Comparison of ENCODE assay signal across 8 cellular contexts in genomic region chr3:165837058-165837525, GRCh38. TPM values are rescaled to one million over a fixed set of nuclear protein-coding genes. Genes with fewer than 3 reads are reported as not detected.
DNase-seq lines count a peak whose midpoint lies in the region; ATAC-seq lines count a peak whose summit lies in the region.

Gene BCHE (minus strand): TSS chr3:165837423. CDS start chr3:165831033, 6,390 bp downstream.

- H3K4me3 Mint-ChIP-seq in activated T-helper 1 cell treated with anti-CD3 and anti-CD28 coated beads, Interleukin-12 subunit alpha, Interleukin-12 subunit beta, Interleukin-2, Interleukin-4 antibody, amounts not matched to agents 30 ng/mL and 10 ng/mL and 1 ng/mL, durations not matched to agents 14 hours and 24 hours and 36 hours = no peak within 1 kb of the TSS

- no peak within 1 kb of the TSS for H3K27ac Mint-ChIP-seq in activated T-helper 1 cell treated with anti-CD3 and anti-CD28 coated beads, Interleukin-12 subunit alpha, Interleukin-12 subunit beta, Interleukin-2, Interleukin-4 antibody, amounts not matched to agents 30 ng/mL and 10 ng/mL and 1 ng/mL, durations not matched to agents 14 hours and 24 hours and 36 hours

- no peaks in the 10 kb centered on the region for H3K36me3 Mint-ChIP-seq in activated T-helper 1 cell treated with anti-CD3 and anti-CD28 coated beads, Interleukin-12 subunit alpha, Interleukin-12 subunit beta, Interleukin-2, Interleukin-4 antibody, amounts not matched to agents 30 ng/mL and 10 ng/mL and 1 ng/mL, durations not matched to agents 14 hours and 24 hours and 36 hours (ENCODE audit: low read depth)

- intact Hi-C loops in activated T-helper 1 cell treated with anti-CD3 and anti-CD28 coated beads, Interleukin-12 subunit alpha, Interleukin-12 subunit beta, Interleukin-2, Interleukin-4 antibody, amounts not matched to agents 30 ng/mL and 10 ng/mL and 1 ng/mL, durations not matched to agents 14 hours and 24 hours and 36 hours (cut with micrococcal nuclease) = no loop called here

- no peak for ATAC-seq in HG02588 (IDR thresholded peaks at IDR 0.05; ENCODE audit: unreplicated experiment)
- ATAC-seq in GM21576 (IDR thresholded peaks at IDR 0.05; ENCODE audit: unreplicated experiment) = no peak

- no peaks in the 10 kb centered on the region for H3K4me1 Mint-ChIP-seq in activated T-helper 1 cell treated with anti-CD3 and anti-CD28 coated beads, Interleukin-12 subunit alpha, Interleukin-12 subunit beta, Interleukin-2, Interleukin-4 antibody, amounts not matched to agents 30 ng/mL and 10 ng/mL and 1 ng/mL, durations not matched to agents 14 hours and 24 hours and 36 hours (ENCODE audit: low read depth)

- no peaks in the 10 kb centered on the region for H3K9me3 Mint-ChIP-seq in activated T-helper 1 cell treated with anti-CD3 and anti-CD28 coated beads, Interleukin-12 subunit alpha, Interleukin-12 subunit beta, Interleukin-2, Interleukin-4 antibody, amounts not matched to agents 30 ng/mL and 10 ng/mL and 1 ng/mL, durations not matched to agents 14 hours and 24 hours and 36 hours

- no peaks in the 10 kb centered on the region for H3K27me3 Mint-ChIP-seq in activated T-helper 1 cell treated with anti-CD3 and anti-CD28 coated beads, Interleukin-12 subunit alpha, Interleukin-12 subunit beta, Interleukin-2, Interleukin-4 antibody, amounts not matched to agents 30 ng/mL and 10 ng/mL and 1 ng/mL, durations not matched to agents 14 hours and 24 hours and 36 hours (ENCODE audit: insufficient read depth)

- DNase-seq in ACHN = peak; percentile 84
- peak; percentile 49 for DNase-seq in NCI-H1436 treated with DMSO at 0.1 percent for 48 hours (lab: John Stamatoyannopoulos, UW)
- peak; percentile 1 for DNase-seq in dermis blood vessel endothelial cell
- peak; percentile 0 to 72 for DNase-seq in lung microvascular endothelial cell (ENCODE audit: low read depth in 2 of 2)
- no peak for DNase-seq in activated T-cell treated with anti-CD3 and anti-CD28 coated beads, Interleukin-2, amount 50 U/mL, for 48 hours
- DNase-seq in activated T-helper 1 cell treated with anti-CD3 and anti-CD28 coated beads, Interleukin-12 subunit alpha, Interleukin-12 subunit beta, Interleukin-2, Interleukin-4 antibody, amounts not matched to agents 30 ng/mL and 10 ng/mL and 1 ng/mL, durations not matched to agents 14 hours and 24 hours and 36 hours (ENCODE audit: low spot score) = no peak

- in situ Hi-C loops in ACHN (cut with HindIII; ENCODE audit: low pct_ligation_motif_present, low pct_unique_long_range_greater_than_20kb, low sequenced_read_pairs) = no loop called here

RNA-seq across cellular contexts. Expression of gene BCHE, which starts in this region (rescaled TPM):
- total RNA-seq in dermis blood vessel endothelial cell = 11.6 and 20.4 TPM in 2 replicates
- total RNA-seq in lung microvascular endothelial cell = 11.6 and 36.5 TPM in 2 replicates
- not detected in 2 replicates for total RNA-seq in activated T-helper 1 cell treated with anti-CD3 and anti-CD28 coated beads, Interleukin-12 subunit alpha, Interleukin-12 subunit beta, Interleukin-2, Interleukin-4 antibody, amounts not matched to agents 30 ng/mL and 10 ng/mL and 1 ng/mL, durations not matched to agents 14 hours and 24 hours and 36 hours

Comparison
In these comparisons a context has a peak if more than half of its experiments do, and no peak if none do; other contexts are left out.
1. RNA of gene BCHE (total RNA-seq): 11.6 to 36.5 TPM in lung microvascular endothelial cell and 11.6 to 20.4 TPM in dermis blood vessel endothelial cell; not detected in activated T-helper 1 cell treated with anti-CD3 and anti-CD28 coated beads, Interleukin-12 subunit alpha, Interleukin-12 subunit beta, Interleukin-2, Interleukin-4 antibody, amounts not matched to agents 30 ng/mL and 10 ng/mL and 1 ng/mL, durations not matched to agents 14 hours and 24 hours and 36 hours; every median in the first group is over 10 times any median in the second.
2. DNase-seq: peak in ACHN (single experiment), NCI-H1436 treated with DMSO at 0.1 percent for 48 hours (single experiment), dermis blood vessel endothelial cell (single experiment) and lung microvascular endothelial cell (2 of 2); none in activated T-cell treated with anti-CD3 and anti-CD28 coated beads, Interleukin-2, amount 50 U/mL, for 48 hours (0 of 2) and activated T-helper 1 cell treated with anti-CD3 and anti-CD28 coated beads, Interleukin-12 subunit alpha, Interleukin-12 subunit beta, Interleukin-2, Interleukin-4 antibody, amounts not matched to agents 30 ng/mL and 10 ng/mL and 1 ng/mL, durations not matched to agents 14 hours and 24 hours and 36 hours (single experiment).